8 cellular contexts compared by ENCODE assay signal in the genomic region with DNA sequence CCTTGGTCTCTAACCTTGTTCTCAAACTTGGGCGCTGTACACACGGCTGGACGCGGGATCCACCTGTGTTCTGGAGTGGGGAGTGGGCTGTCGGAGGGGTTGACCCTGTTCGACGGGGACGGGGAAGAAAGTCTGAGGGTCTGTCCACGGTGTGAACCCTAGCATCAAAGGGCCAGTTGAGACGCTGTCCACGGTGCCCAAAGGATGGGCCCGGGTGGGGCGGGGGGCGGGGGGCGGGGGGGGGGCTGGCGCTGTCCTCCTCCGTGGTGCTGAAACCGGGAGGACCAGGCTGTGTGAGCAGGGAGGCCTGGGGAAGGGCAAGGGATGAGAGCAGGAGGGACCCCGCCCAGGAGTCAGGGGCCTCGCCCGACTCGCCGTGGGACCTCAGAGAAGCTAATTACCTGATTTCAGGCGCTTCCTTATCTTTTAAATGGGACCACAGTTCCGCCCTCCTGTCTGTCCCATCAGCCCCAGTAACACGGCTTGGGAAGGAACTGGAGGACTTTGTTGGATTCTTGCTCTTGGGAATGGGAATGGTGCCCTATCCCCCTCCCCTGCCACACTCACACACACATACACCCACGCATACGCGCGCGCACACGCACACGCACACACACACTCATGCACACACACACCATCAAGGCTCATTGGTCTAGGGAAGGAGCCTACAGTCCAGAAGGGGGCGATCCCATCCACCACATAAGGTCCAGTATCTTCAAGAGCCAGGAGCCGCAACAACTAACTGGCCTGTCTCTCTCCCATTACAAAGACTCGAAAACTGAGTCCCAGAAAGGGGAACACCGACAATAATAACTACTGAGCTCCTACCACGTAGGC.
A peak's percentile ranks its signal among the peaks of the same experiment; 100 is the strongest.
DNase-seq lines count a peak whose midpoint lies in the region; TF ChIP-seq lines count a peak whose summit lies in the region.

No MANE protein-coding gene starts in this region.

- peaks cover 11% of the 10 kb centered on the region for H3K4me1 Mint-ChIP-seq in activated naive CD4-positive, alpha-beta T cell treated with anti-CD3 and anti-CD28 coated beads, Interleukin-2, amount 50 U/mL, for 24 hours

- no peak overlapping the region for H3K4me3 ChIP-seq in WI38 (ENCODE audit: low read depth, low read length)

- H3K27me3 Mint-ChIP-seq in activated naive CD4-positive, alpha-beta T cell treated with anti-CD3 and anti-CD28 coated beads, Interleukin-2, amount 50 U/mL, for 24 hours, result peaks cover 45% of the 10 kb centered on the region

- H3K36me3 Mint-ChIP-seq in activated naive CD4-positive, alpha-beta T cell treated with anti-CD3 and anti-CD28 coated beads, Interleukin-2, amount 50 U/mL, for 24 hours, result no peaks in the 10 kb centered on the region

- TF ChIP-seq CTCF in WI38 (IDR thresholded peaks at IDR 0.05; ENCODE audit: low read depth, low read length), result peak; percentile 41

- H3K27ac Mint-ChIP-seq in activated naive CD4-positive, alpha-beta T cell treated with anti-CD3 and anti-CD28 coated beads, Interleukin-2, amount 50 U/mL, for 24 hours, result peak overlapping the region; percentile 62

- no peaks in the 10 kb centered on the region for H3K9me3 Mint-ChIP-seq in activated naive CD4-positive, alpha-beta T cell treated with anti-CD3 and anti-CD28 coated beads, Interleukin-2, amount 50 U/mL, for 24 hours

- no peak for DNase-seq in activated naive CD4-positive, alpha-beta T cell (lab: John Stamatoyannopoulos, UW)
- DNase-seq in NAMALWA (ENCODE audit: low spot score), result peak; percentile 42
- DNase-seq in glomerular visceral epithelial cell (ENCODE audit: extremely low spot score), result peak; percentile 22
- peak; percentile 37 for DNase-seq in pons (ENCODE audit: low spot score)
- DNase-seq in superior temporal gyrus (ENCODE audit: extremely low spot score), result no peak
- DNase-seq in T1000 (lab: John Stamatoyannopoulos, UW), result no peak

- H3K4me3 Mint-ChIP-seq in activated naive CD4-positive, alpha-beta T cell treated with anti-CD3 and anti-CD28 coated beads, Interleukin-2, amount 50 U/mL, for 24 hours, result peak overlapping the region; percentile 39

Comparison
In these comparisons a context has a peak if more than half of its experiments do, and no peak if none do; other contexts are left out.
1. DNase-seq: peak in NAMALWA (single experiment), glomerular visceral epithelial cell (single experiment) and pons (single experiment); none in activated naive CD4-positive, alpha-beta T cell (0 of 4), superior temporal gyrus (single experiment) and T1000 (single experiment).